In the genomic region with DNA sequence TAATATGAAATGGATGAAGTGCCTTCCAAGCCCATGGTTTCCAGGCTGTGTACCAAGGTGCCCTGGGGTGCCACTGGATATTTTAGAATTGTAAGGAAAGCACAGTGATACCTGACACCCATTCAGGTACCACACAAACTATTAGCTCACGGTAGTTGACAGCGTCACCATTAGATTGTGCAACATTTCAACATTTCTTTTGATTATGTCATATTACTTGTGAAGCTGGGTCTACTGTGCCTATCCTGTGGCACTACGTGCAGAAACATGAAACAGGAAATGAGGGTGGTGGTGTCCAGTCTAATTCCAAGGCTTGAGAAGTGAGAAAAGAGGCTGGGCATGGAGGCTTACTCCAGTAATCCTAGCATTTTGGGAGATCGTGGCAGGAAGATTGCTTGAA, we compare ENCODE assay signal across 11 cellular contexts.
DNase-seq lines count a peak whose midpoint lies in the region; ATAC-seq and TF ChIP-seq lines count a peak whose summit lies in the region.
"Had no signal": no experiment of that assay in that cellular context is flagged by ENCODE, and none has a peak within 500 bp of the region (broad histone marks: within the 10 kb centered on the region; RNA-seq: fewer than 3 reads in every experiment).

No MANE protein-coding gene starts in this region.

- peak; percentile 96 for ATAC-seq in esophagus mucosa
- ATAC-seq in stimulated activated naive B cell treated with anti-CD40 and anti-IgM and Interleukin-4, amounts not matched to agents 10 μg/mL and 1 μg/mL and 100 μg/mL, for 72 hours (replicated peaks), result no peak

- peak overlapping the region; percentile 79 for H3K4me3 Mint-ChIP-seq in type B pancreatic cell
- H3K4me3 Mint-ChIP-seq in stimulated activated naive B cell treated with anti-CD40 and anti-IgM and Interleukin-4, amounts not matched to agents 10 μg/mL and 1 μg/mL and 100 μg/mL, for 72 hours, result no peak overlapping the region
- H3K4me3 Mint-ChIP-seq: memory B cell had no signal

- no peaks in the 10 kb centered on the region for H3K27me3 Mint-ChIP-seq in type B pancreatic cell
- H3K27me3 Mint-ChIP-seq in stimulated activated naive B cell treated with anti-CD40 and anti-IgM and Interleukin-4, amounts not matched to agents 10 μg/mL and 1 μg/mL and 100 μg/mL, for 72 hours, result peaks cover 13 to 18% of the 10 kb centered on the region in 2 donors

- H3K36me3 Mint-ChIP-seq in type B pancreatic cell, result no peaks in the 10 kb centered on the region
- H3K36me3 Mint-ChIP-seq in stimulated activated naive B cell treated with anti-CD40 and anti-IgM and Interleukin-4, amounts not matched to agents 10 μg/mL and 1 μg/mL and 100 μg/mL, for 72 hours, result no peaks in the 10 kb centered on the region
- H3K36me3 Mint-ChIP-seq: memory B cell had no signal

- TF ChIP-seq CTCF in type B pancreatic cell (conservative IDR thresholded peaks at IDR 0.05), result no peak

- H3K9me3 Mint-ChIP-seq in type B pancreatic cell, result no peaks in the 10 kb centered on the region
- H3K9me3 Mint-ChIP-seq in stimulated activated naive B cell treated with anti-CD40 and anti-IgM and Interleukin-4, amounts not matched to agents 10 μg/mL and 1 μg/mL and 100 μg/mL, for 72 hours, result no peaks in the 10 kb centered on the region
- H3K9me3 Mint-ChIP-seq: memory B cell had no signal

- DNase-seq in NCI-H345 (lab: John Stamatoyannopoulos, UW) (peak; percentile 64), NCI-H345 treated with DMSO at 0.1 percent for 48 hours (lab: John Stamatoyannopoulos, UW; ENCODE audit: unreplicated experiment) (no peak), NCI-H69 (lab: John Stamatoyannopoulos, UW) (peak; percentile 70), type B pancreatic cell (ENCODE audit: extremely low spot score, unreplicated experiment) (no peak), SK-N-DZ (ENCODE audit: low spot score) (no peak), germinal center (ENCODE audit: low spot score) (no peak)
- no peak for DNase-seq in stimulated activated naive B cell treated with anti-CD40 and anti-IgM and Interleukin-4, amounts not matched to agents 10 μg/mL and 1 μg/mL and 100 μg/mL, for 72 hours
- DNase-seq: activated gamma-delta T cell treated with Interleukin-2 at 50 U/mL for 16 hours, Kasumi-1 had no signal

- H3K4me1 Mint-ChIP-seq in type B pancreatic cell (ENCODE audit: unreplicated experiment), result peaks cover 22% of the 10 kb centered on the region
- H3K4me1 Mint-ChIP-seq in stimulated activated naive B cell treated with anti-CD40 and anti-IgM and Interleukin-4, amounts not matched to agents 10 μg/mL and 1 μg/mL and 100 μg/mL, for 72 hours, result peaks cover 5 to 13% of the 10 kb centered on the region in 2 donors

- H3K27ac Mint-ChIP-seq in type B pancreatic cell, result peak overlapping the region; percentile 96
- no peak overlapping the region for H3K27ac Mint-ChIP-seq in stimulated activated naive B cell treated with anti-CD40 and anti-IgM and Interleukin-4, amounts not matched to agents 10 μg/mL and 1 μg/mL and 100 μg/mL, for 72 hours
- H3K27ac Mint-ChIP-seq: memory B cell had no signal

Comparison
In these comparisons a context has a peak if more than half of its experiments do, and no peak if none do; other contexts are left out.
1. DNase-seq: peak in NCI-H345 (single experiment) and NCI-H69 (single experiment); none in NCI-H345 treated with DMSO at 0.1 percent for 48 hours (single experiment), type B pancreatic cell (single experiment), SK-N-DZ (single experiment), stimulated activated naive B cell treated with anti-CD40 and anti-IgM and Interleukin-4, amounts not matched to agents 10 μg/mL and 1 μg/mL and 100 μg/mL, for 72 hours (single experiment) and germinal center (single experiment).